Comparison of ENCODE assay signal across 11 cellular contexts in genomic region chr16:4488486-4488967, GRCh38. TPM values are rescaled to one million over a fixed set of nuclear protein-coding genes. Genes with fewer than 3 reads are reported as not detected.
DNase-seq lines count a peak whose midpoint lies in the region; ATAC-seq and TF ChIP-seq lines count a peak whose summit lies in the region.
"Had no signal": no experiment of that assay in that cellular context is flagged by ENCODE, and none has a peak within 500 bp of the region (broad histone marks: within the 10 kb centered on the region; RNA-seq: fewer than 3 reads in every experiment).

No MANE protein-coding gene starts in this region.

- H3K36me3 ChIP-seq in HCT116 (ENCODE audit: control insufficient read depth in 1 of 2, insufficient read depth in 2 of 2, low read length in 2 of 2) (peaks cover 3 to 4% of the 10 kb centered on the region in 2 experiments; a peak in 3 of 4 replicates), fibroblast of lung (ENCODE audit: control insufficient read depth, insufficient read depth, low read length) (no peaks in the 10 kb centered on the region)
- H3K36me3 ChIP-seq: ovary had no signal

- no peaks in the 10 kb centered on the region for H3K9me2 ChIP-seq in HCT116 (ENCODE audit: insufficient read depth)

- peaks cover 37% of the 10 kb centered on the region for H3K4me1 Mint-ChIP-seq in T-helper 2 cell treated with Interferon-gamma antibody and Interleukin-4, amounts not matched to agents 5 μg/mL and 100 μg/mL, for 36 hours (ENCODE audit: low read depth)

- BruUV-seq in HCT116 (replicated peaks; lab: Mats Ljungman, UMichigan): no TSS peak

- intact Hi-C loops in HCT116 (cut with micrococcal nuclease): no loop called here

- H3K4me3 ChIP-seq in HCT116 (replicated peaks in 1 of 2; ENCODE audit: low read depth in 1 of 2, low read length in 2 of 2) (no peak overlapping the region), fibroblast of lung (replicated peaks in 1 of 4; ENCODE audit: control extremely low read depth in 1 of 4, insufficient read depth in 1 of 4, low read depth in 3 of 4, low read length in 4 of 4) (no peak overlapping the region), skin epidermis (no peak overlapping the region)
- H3K4me3 ChIP-seq: heart left ventricle, ovary had no signal

- TF ChIP-seq POLR2A in HCT116 (IDR thresholded peaks at IDR 0.05; ENCODE audit: borderline replicate concordance, extremely low read depth, insufficient read depth, insufficient read length): no peak

- H3K4me2 ChIP-seq in HCT116 (ENCODE audit: low read length): peak overlapping the region; percentile 7; the same call in 1 of the 2 replicates
- H3K4me2 ChIP-seq in fibroblast of lung (ENCODE audit: extremely low read depth, insufficient read depth, low read length): peak overlapping the region; percentile 15

- H3K27me3 ChIP-seq in HCT116 (ENCODE audit: insufficient read depth, low read length) (no peaks in the 10 kb centered on the region), fibroblast of lung (ENCODE audit: control insufficient read depth, insufficient read depth, low read length) (no peaks in the 10 kb centered on the region)
- H3K27me3 ChIP-seq: heart left ventricle, ovary had no signal

- POLR2A ChIA-PET in HCT116 (lab: Charles Lee): interaction anchor here (2.5 kb wide), 1 partner anchor 13 kb away, joined by 10 read pairs; the partner anchor contains the start of gene HMOX2

- H4K20me1 ChIP-seq in HCT116 (ENCODE audit: insufficient read depth): no peaks in the 10 kb centered on the region; the same call in 1 of the 2 replicates
- H4K20me1 ChIP-seq in fibroblast of lung (ENCODE audit: control insufficient read depth, extremely low read depth, insufficient read depth, low read length): no peaks in the 10 kb centered on the region

- H3K27ac Mint-ChIP-seq in T-helper 2 cell treated with Interferon-gamma antibody and Interleukin-4, amounts not matched to agents 5 μg/mL and 100 μg/mL, for 36 hours: peak overlapping the region; percentile 96

- CTCF ChIA-PET in HCT116 (lab: Charles Lee): no interaction called here

- H3K4me1 ChIP-seq in HCT116 (ENCODE audit: control insufficient read depth in 1 of 2, insufficient read depth in 2 of 2, low read length in 2 of 2): peaks cover 23 to 42% of the 10 kb centered on the region in 2 experiments
- peaks cover 15% of the 10 kb centered on the region for H3K4me1 ChIP-seq in fibroblast of lung (ENCODE audit: control insufficient read depth, extremely low read depth, insufficient read depth, low read length)

- RAD21 ChIA-PET in HCT116 (lab: Charles Lee; ENCODE audit: low non-redundant PET in 1 of 2, low total read pairs in 2 of 2, uncharacterized antibody in 2 of 2, unreplicated experiment in 2 of 2): no interaction called here

- H3K36me3 Mint-ChIP-seq in T-helper 2 cell treated with Interferon-gamma antibody and Interleukin-4, amounts not matched to agents 5 μg/mL and 100 μg/mL, for 36 hours (ENCODE audit: low read depth): peaks cover 50% of the 10 kb centered on the region

- TF ChIP-seq CTCF in HCT116 (IDR thresholded peaks at IDR 0.05 in 2 of 3, conservative IDR thresholded peaks at IDR 0.05 in 1 of 3; ENCODE audit: borderline replicate concordance in 1 of 3, insufficient read depth in 1 of 3, low read depth in 2 of 3, low read length in 2 of 3): no peak
- no peak for TF ChIP-seq CTCF in fibroblast of lung (conservative IDR thresholded peaks at IDR 0.05 in 1 of 2, IDR thresholded peaks at IDR 0.05 in 1 of 2; ENCODE audit: low read depth in 1 of 2, low read length in 2 of 2)

- peak; percentile 48; the same call in 1 of the 2 replicates for ATAC-seq in HCT116
- ATAC-seq in GM18511 (IDR thresholded peaks at IDR 0.05; ENCODE audit: unreplicated experiment): no peak
- ATAC-seq in GM21576 (IDR thresholded peaks at IDR 0.05; ENCODE audit: unreplicated experiment): no peak

- H3K9me3 Mint-ChIP-seq in T-helper 2 cell treated with Interferon-gamma antibody and Interleukin-4, amounts not matched to agents 5 μg/mL and 100 μg/mL, for 36 hours: no peaks in the 10 kb centered on the region

- H2AFZ ChIP-seq in HCT116 (ENCODE audit: low read depth, low read length, poor library complexity, severe bottlenecking): no peak overlapping the region
- no peak overlapping the region for H2AFZ ChIP-seq in fibroblast of lung (ENCODE audit: low read length)

- H3K79me2 ChIP-seq in HCT116 (ENCODE audit: insufficient read depth, low read length) (peaks cover 64% of the 10 kb centered on the region), fibroblast of lung (ENCODE audit: control insufficient read depth, insufficient read depth, low read length) (peaks cover 18% of the 10 kb centered on the region)

- H3K27me3 Mint-ChIP-seq in T-helper 2 cell treated with Interferon-gamma antibody and Interleukin-4, amounts not matched to agents 5 μg/mL and 100 μg/mL, for 36 hours (ENCODE audit: low read depth): no peaks in the 10 kb centered on the region

- peak overlapping the region; percentile 6; the same call in 1 of the 2 replicates for H3K9ac ChIP-seq in HCT116 (ENCODE audit: low read length)
- no peak overlapping the region for H3K9ac ChIP-seq in fibroblast of lung (ENCODE audit: insufficient read depth, low read length)

- no peak for DNase-seq in HCT116 (ENCODE audit: low read depth, low spot score)
- no peak for DNase-seq in T-helper 2 cell treated with Interferon-gamma antibody and Interleukin-4, amounts not matched to agents 5 μg/mL and 100 μg/mL, for 36 hours (ENCODE audit: low spot score)
- peak in 1 of 2 donors; percentile 37 for DNase-seq in fibroblast of lung (ENCODE audit: low read depth in 2 of 2)
- no peak for DNase-seq in hepatic stellate cell (ENCODE audit: low spot score)
- DNase-seq: activated CD4-positive, alpha-beta T cell treated with anti-CD3 and anti-CD28 coated beads, Interleukin-2, amount 50 U/mL, for 48 hours; H7; heart left ventricle; ovary had no signal

- H3K9me3 ChIP-seq in HCT116 (ENCODE audit: control insufficient read depth in 1 of 2, insufficient read depth in 1 of 2, low read depth in 1 of 2, low read length in 2 of 2) (no peaks in the 10 kb centered on the region), fibroblast of lung (ENCODE audit: control insufficient read depth, insufficient read depth, low read depth, low read length) (no peaks in the 10 kb centered on the region)
- H3K9me3 ChIP-seq: heart left ventricle, ovary had no signal

- no peak for TF ChIP-seq RAD21 in HCT116 (IDR thresholded peaks at IDR 0.05; ENCODE audit: low read depth)

- H3K27ac ChIP-seq in HCT116 (ENCODE audit: low read depth, low read length): peak overlapping the region; percentile 52; the same call in 1 of the 2 replicates
- H3K27ac ChIP-seq in fibroblast of lung (ENCODE audit: insufficient read depth, low read length): peak overlapping the region; percentile 26
- H3K27ac ChIP-seq in skin epidermis: peak overlapping the region in 14 of 21 experiments; percentile 6 to 87 (median 47)
- H3K27ac ChIP-seq: ovary had no signal

- H3K4me3 Mint-ChIP-seq in T-helper 2 cell treated with Interferon-gamma antibody and Interleukin-4, amounts not matched to agents 5 μg/mL and 100 μg/mL, for 36 hours: peak overlapping the region; percentile 79

TF ChIP-seq in HCT116, 20 proteins besides CTCF, POLR2A, EP300 and RAD21:
- no peak for TF ChIP-seq CBX3 (IDR thresholded peaks at IDR 0.05; ENCODE audit: low read depth)
- TF ChIP-seq EGR1 (IDR thresholded peaks at IDR 0.05; ENCODE audit: low read depth): no peak
- no peak for TF ChIP-seq CEBPB (IDR thresholded peaks at IDR 0.05; ENCODE audit: low read depth)
- TF ChIP-seq SIN3A (IDR thresholded peaks at IDR 0.05; ENCODE audit: low read depth): no peak
- no peak for TF ChIP-seq ZNF274 (IDR thresholded peaks at IDR 0.05; ENCODE audit: low read depth, low read length)

RNA-seq across cellular contexts. Expression of gene HMOX2, which starts 12.3 kb away (rescaled TPM):
- total RNA-seq in HCT116 (2021; ENCODE audit: unreplicated experiment): 55.1 TPM
- 59.4 and 61.2 TPM in 2 replicates for polyA plus RNA-seq in HCT116 (2012)
- 40.0 and 40.6 TPM in 2 replicates for total RNA-seq in fibroblast of lung
- 45.7 and 54.7 TPM in 2 replicates for polyA plus RNA-seq in fibroblast of lung
- polyA plus RNA-seq in fibroblast of lung (2012): 57.1 and 71.2 TPM in 2 replicates
- 63.8 and 107 TPM in 2 replicates for polyA minus RNA-seq in fibroblast of lung (ENCODE audit: low replicate concordance)

RNA-seq across cellular contexts. Expression of gene NMRAL1, which starts 14.1 kb away (rescaled TPM):
- total RNA-seq in HCT116 (2021; ENCODE audit: unreplicated experiment) (76.7 TPM), fibroblast of lung (71.7 and 73.5 TPM in 2 replicates)
- polyA plus RNA-seq in HCT116 (2012): 66.3 and 79.9 TPM in 2 replicates
- polyA plus RNA-seq in fibroblast of lung: 33.6 and 42.0 TPM in 2 replicates
- 39.4 and 49.0 TPM in 2 replicates for polyA plus RNA-seq in fibroblast of lung (2012)
- 59.8 and 96.4 TPM in 2 replicates for polyA minus RNA-seq in fibroblast of lung (ENCODE audit: low replicate concordance)

RNA-seq across cellular contexts. Expression of gene CDIP1, which starts 50.0 kb away (rescaled TPM):
- total RNA-seq in HCT116 (2021; ENCODE audit: unreplicated experiment): 7.2 TPM
- 6.9 and 7.9 TPM in 2 replicates for polyA plus RNA-seq in HCT116 (2012)
- total RNA-seq in fibroblast of lung: 4.9 and 12.2 TPM in 2 replicates
- polyA plus RNA-seq in fibroblast of lung: 6.3 and 11.7 TPM in 2 replicates
- 12.5 and 26.0 TPM in 2 replicates for polyA plus RNA-seq in fibroblast of lung (2012)
- polyA minus RNA-seq in fibroblast of lung (ENCODE audit: low replicate concordance): 16.1 and 36.9 TPM in 2 replicates
